Comparison of ENCODE assay signal across 8 cellular contexts in genomic region chr15:58475573-58476524, GRCh38.
DNase-seq lines count a peak whose midpoint lies in the region; ATAC-seq and TF ChIP-seq lines count a peak whose summit lies in the region.

No MANE protein-coding gene starts in this region.

- DNase-seq in Ammon's horn (ENCODE audit: low spot score) (peak; percentile 58), KBM-7 (peak; percentile 87), SKM-1 (lab: John Stamatoyannopoulos, UW; ENCODE audit: unreplicated experiment) (peak; percentile 62), foreskin fibroblast (peak; percentile 56 to 71)

- no peaks in the 10 kb centered on the region for H3K9me3 ChIP-seq in subcutaneous abdominal adipose tissue (ENCODE audit: control insufficient read depth in 5 of 5, low read length in 5 of 5)

- H3K27me3 ChIP-seq in subcutaneous abdominal adipose tissue (ENCODE audit: control insufficient read depth in 5 of 5, insufficient read depth in 4 of 5, low read length in 5 of 5) = peaks cover 0 to 3% (median 0%) of the 10 kb centered on the region in 5 donors

- TF ChIP-seq CTCF in foreskin fibroblast (IDR thresholded peaks at IDR 0.05; ENCODE audit: low read depth, low read length) = no peak

- peaks cover 6 to 48% (median 34%) of the 10 kb centered on the region in 5 donors for H3K4me1 ChIP-seq in subcutaneous abdominal adipose tissue (ENCODE audit: control insufficient read depth in 5 of 5, insufficient read depth in 5 of 5, low read length in 5 of 5)

- no peak for ATAC-seq in HG02678 (IDR thresholded peaks at IDR 0.05; ENCODE audit: unreplicated experiment)
- ATAC-seq in HG02840 (IDR thresholded peaks at IDR 0.05; ENCODE audit: low FRiP score, unreplicated experiment) = no peak
- no peak for ATAC-seq in GM21526 (IDR thresholded peaks at IDR 0.05; ENCODE audit: low FRiP score, unreplicated experiment)

- no peak overlapping the region for H3K4me3 ChIP-seq in foreskin fibroblast (ENCODE audit: low read depth in 1 of 2, low read length in 2 of 2)
- H3K4me3 ChIP-seq in subcutaneous abdominal adipose tissue (ENCODE audit: low read depth in 1 of 5, low read length in 5 of 5) = no peak overlapping the region

- no peak overlapping the region for H3K9ac ChIP-seq in subcutaneous abdominal adipose tissue (ENCODE audit: low read length in 5 of 5)

- H3K27ac ChIP-seq in subcutaneous abdominal adipose tissue (ENCODE audit: low read depth, low read length) = peak overlapping the region; percentile 3

- H3K36me3 ChIP-seq in subcutaneous abdominal adipose tissue (ENCODE audit: control insufficient read depth in 5 of 5, insufficient read depth in 5 of 5, low read length in 5 of 5) = no peaks in the 10 kb centered on the region

- in situ Hi-C loops in KBM-7 (cut with MboI; ENCODE audit: low pct_unique_long_range_greater_than_20kb, low sequenced_read_pairs) = no loop called here
